ENCODE assay signal across 1 cellular context in genomic region chr17:47733047-47733413, GRCh38.
TF ChIP-seq lines count a peak whose summit lies in the region.

A gene with protein sequence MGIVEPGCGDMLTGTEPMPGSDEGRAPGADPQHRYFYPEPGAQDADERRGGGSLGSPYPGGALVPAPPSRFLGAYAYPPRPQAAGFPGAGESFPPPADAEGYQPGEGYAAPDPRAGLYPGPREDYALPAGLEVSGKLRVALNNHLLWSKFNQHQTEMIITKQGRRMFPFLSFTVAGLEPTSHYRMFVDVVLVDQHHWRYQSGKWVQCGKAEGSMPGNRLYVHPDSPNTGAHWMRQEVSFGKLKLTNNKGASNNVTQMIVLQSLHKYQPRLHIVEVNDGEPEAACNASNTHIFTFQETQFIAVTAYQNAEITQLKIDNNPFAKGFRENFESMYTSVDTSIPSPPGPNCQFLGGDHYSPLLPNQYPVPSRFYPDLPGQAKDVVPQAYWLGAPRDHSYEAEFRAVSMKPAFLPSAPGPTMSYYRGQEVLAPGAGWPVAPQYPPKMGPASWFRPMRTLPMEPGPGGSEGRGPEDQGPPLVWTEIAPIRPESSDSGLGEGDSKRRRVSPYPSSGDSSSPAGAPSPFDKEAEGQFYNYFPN (plus strand): TSS chr17:47733236. CDS start chr17:47733455, 219 bp downstream.

TF ChIP-seq in H1, 55 proteins besides CTCF, POLR2A, EP300 and RAD21:
- TF ChIP-seq CREB1 (IDR thresholded peaks at IDR 0.05), result 0 out of 2 replicates have a peak, but pooled peaks have one; percentile 8
- peak; percentile 30 for TF ChIP-seq MAX (IDR thresholded peaks at IDR 0.05)
- TF ChIP-seq GTF2F1 (IDR thresholded peaks at IDR 0.05; ENCODE audit: borderline replicate concordance, low read depth, low read length), result no peak
